1 cellular context compared by ENCODE assay signal in genomic region chr5:72246954-72247442, GRCh38.
TF ChIP-seq lines count a peak whose summit lies in the region.

No MANE protein-coding gene starts in this region.

TF ChIP-seq in GM23338, 12 proteins besides CTCF, POLR2A, EP300 and RAD21 (continued from another document):
- TF ChIP-seq ZNF462 (CRISPR knock-in tag; IDR thresholded peaks at IDR 0.05) (no peak), REST (IDR thresholded peaks at IDR 0.05; ENCODE audit: unreplicated experiment) (no peak), EZH2 (IDR thresholded peaks at IDR 0.05; ENCODE audit: low read depth, unreplicated experiment) (no peak), ETS1 (IDR thresholded peaks at IDR 0.05) (no peak), CREB1 (CRISPR knock-in tag; IDR thresholded peaks at IDR 0.05; ENCODE audit: low read depth) (no peak), NANOG (IDR thresholded peaks at IDR 0.05; ENCODE audit: borderline replicate concordance) (no peak), ZNF331 (CRISPR knock-in tag; IDR thresholded peaks at IDR 0.05; ENCODE audit: low read depth) (no peak), ZNF114 (CRISPR knock-in tag; IDR thresholded peaks at IDR 0.05) (no peak), STAT1 (IDR thresholded peaks at IDR 0.05; ENCODE audit: unreplicated experiment) (no peak)
